ENCODE assay signal across 15 cellular contexts in genomic region chr11:870127-870413, GRCh38. TPM values are rescaled to one million over a fixed set of nuclear protein-coding genes. Genes with fewer than 3 reads are reported as not detected.
A peak's percentile ranks its signal among the peaks of the same experiment; 100 is the strongest.
DNase-seq lines count a peak whose midpoint lies in the region; ATAC-seq and TF ChIP-seq lines count a peak whose summit lies in the region.
"Had no signal": no experiment of that assay in that cellular context is flagged by ENCODE, and none has a peak within 500 bp of the region (broad histone marks: within the 10 kb centered on the region; RNA-seq: fewer than 3 reads in every experiment).

No MANE protein-coding gene starts in this region.

- peak overlapping the region; percentile 74; the same call in 1 of the 2 replicates for H3K27ac ChIP-seq in RWPE1
- no peak overlapping the region for H3K27ac ChIP-seq in lower lobe of right lung

- H3K4me1 ChIP-seq in Caco-2 (no peaks in the 10 kb centered on the region), lower lobe of right lung (no peaks in the 10 kb centered on the region)

- H3K27me3 Mint-ChIP-seq in Caco-2 (ENCODE audit: insufficient read depth, unreplicated experiment), result no peaks in the 10 kb centered on the region
- H3K27me3 Mint-ChIP-seq: activated naive CD8-positive, alpha-beta T cell treated with anti-CD3 and anti-CD28 coated beads, Interleukin-2, amount 50 U/mL, for 24 hours; IgD-negative memory B cell had no signal

- no peaks in the 10 kb centered on the region for H3K4me1 Mint-ChIP-seq in Caco-2 (ENCODE audit: low read depth, unreplicated experiment)
- H3K4me1 Mint-ChIP-seq: activated naive CD8-positive, alpha-beta T cell treated with anti-CD3 and anti-CD28 coated beads, Interleukin-2, amount 50 U/mL, for 24 hours had no signal

- H3K27ac Mint-ChIP-seq in Caco-2 (ENCODE audit: unreplicated experiment), result no peak overlapping the region
- H3K27ac Mint-ChIP-seq: activated naive CD8-positive, alpha-beta T cell treated with anti-CD3 and anti-CD28 coated beads, Interleukin-2, amount 50 U/mL, for 24 hours; IgD-negative memory B cell had no signal

- H3K36me3 ChIP-seq in Caco-2 (ENCODE audit: control insufficient read depth, insufficient read depth, low read length) (no peaks in the 10 kb centered on the region; the same call in none of the 2 replicates), lower lobe of right lung (peaks cover 33% of the 10 kb centered on the region)

- peaks cover 83% of the 10 kb centered on the region for H3K36me3 Mint-ChIP-seq in Caco-2 (ENCODE audit: insufficient read depth, unreplicated experiment)

- BruUV-seq in Caco-2 (replicated peaks; lab: Mats Ljungman, UMichigan), result no TSS peak

- H3K27me3 ChIP-seq in Caco-2 (replicated peaks; ENCODE audit: control insufficient read depth, insufficient read depth, low read length) (no peaks in the 10 kb centered on the region), lower lobe of right lung (ENCODE audit: low read depth) (no peaks in the 10 kb centered on the region)

- POLR2A ChIA-PET in Caco-2 (lab: Charles Lee), result no interaction called here
- POLR2A ChIA-PET in RWPE1 (lab: Yijun Ruan, JAX; ENCODE audit: low non-redundant PET), result no interaction called here

- peak in 1 of 2 experiments; percentile 61 for DNase-seq in Caco-2
- DNase-seq in RWPE1 (ENCODE audit: low spot score), result no peak
- peak; percentile 78 for DNase-seq in iPS-NIHi11 (ENCODE audit: low spot score)
- DNase-seq in lower lobe of right lung, result no peak
- DNase-seq in activated T-cell treated with anti-CD3 and anti-CD28 coated beads for 4 hours, result no peak
- DNase-seq: activated CD8-positive, alpha-beta memory T cell treated with anti-CD3 and anti-CD28 coated beads for 24 hours; activated naive CD8-positive, alpha-beta T cell treated with anti-CD3 and anti-CD28 coated beads, Interleukin-2, amount 50 U/mL, for 24 hours; C1 segment of cervical spinal cord; effector memory CD4-positive, alpha-beta T cell; GOT3; mucosa of descending colon; NCI-H1694 treated with DMSO at 0.1 percent for 48 hours; right cardiac atrium had no signal

- H3K9me3 Mint-ChIP-seq in Caco-2 (ENCODE audit: unreplicated experiment), result no peaks in the 10 kb centered on the region
- H3K9me3 Mint-ChIP-seq: activated naive CD8-positive, alpha-beta T cell treated with anti-CD3 and anti-CD28 coated beads, Interleukin-2, amount 50 U/mL, for 24 hours; IgD-negative memory B cell had no signal

- H3K9me3 ChIP-seq in Caco-2, result no peaks in the 10 kb centered on the region
- no peaks in the 10 kb centered on the region for H3K9me3 ChIP-seq in lower lobe of right lung
- H3K9me3 ChIP-seq: mucosa of descending colon had no signal

- no peak overlapping the region for H3K4me3 Mint-ChIP-seq in Caco-2 (ENCODE audit: unreplicated experiment)
- H3K4me3 Mint-ChIP-seq: activated naive CD8-positive, alpha-beta T cell treated with anti-CD3 and anti-CD28 coated beads, Interleukin-2, amount 50 U/mL, for 24 hours; IgD-negative memory B cell had no signal

- intact Hi-C loops in Caco-2 (cut with micrococcal nuclease; ENCODE audit: unreplicated experiment) (no loop called here), lower lobe of right lung (cut with DNase I) (no loop called here)

- ATAC-seq in lower lobe of right lung (no peak), HG03469 (IDR thresholded peaks at IDR 0.05; ENCODE audit: unreplicated experiment) (no peak)
- ATAC-seq: activated naive CD8-positive, alpha-beta T cell treated with anti-CD3 and anti-CD28 coated beads, Interleukin-2, amount 50 U/mL, for 24 hours; mucosa of descending colon had no signal

- CTCF ChIA-PET in Caco-2 (lab: Charles Lee), result interaction anchor here (0.6 to 1.4 kb wide), 5 partner anchors 15 to 181 kb away, joined by 3 to 13 read pairs (median 3); no protein-coding TSS in a partner anchor
- CTCF ChIA-PET in RWPE1 (lab: Yijun Ruan, JAX), result interaction anchor here (0.9 kb wide), 1 partner anchor 22 kb away, joined by 5 read pairs; no protein-coding TSS in a partner anchor

- TF ChIP-seq CTCF in Caco-2 (IDR thresholded peaks at IDR 0.05; ENCODE audit: insufficient read depth in 1 of 2, low read depth in 1 of 2, low read length in 1 of 2, severe bottlenecking in 1 of 2, unreplicated experiment in 1 of 2), result peak; percentile 40 to 71
- no peak for TF ChIP-seq CTCF in RWPE1 (conservative IDR thresholded peaks at IDR 0.05; ENCODE audit: low read depth)
- TF ChIP-seq CTCF in lower lobe of right lung (IDR thresholded peaks at IDR 0.05), result no peak

- H3K4me3 ChIP-seq in Caco-2 (ENCODE audit: low read depth, low read length) (no peak overlapping the region), lower lobe of right lung (no peak overlapping the region)
- H3K4me3 ChIP-seq: mucosa of descending colon had no signal

RNA-seq across cellular contexts. Expression of gene TSPAN4, which starts 27.4 kb away (rescaled TPM):
- total RNA-seq in Caco-2 (2022) (84.5 and 95.9 TPM in 2 replicates), lower lobe of right lung (140 TPM)

RNA-seq across cellular contexts. Expression of gene POLR2L, which starts 27.7 kb away (rescaled TPM):
- total RNA-seq in Caco-2 (2022) (139 and 141 TPM in 2 replicates), lower lobe of right lung (127 TPM)

RNA-seq across cellular contexts. Expression of gene CD151, which starts 37.3 kb away (rescaled TPM):
- total RNA-seq in Caco-2 (2022) (268 and 302 TPM in 2 replicates), lower lobe of right lung (387 TPM)

RNA-seq across cellular contexts. Expression of gene CHID1, which starts 40.5 kb away (rescaled TPM):
- total RNA-seq in Caco-2 (2022), result 166 and 180 TPM in 2 replicates
- total RNA-seq in lower lobe of right lung, result 65.0 TPM

RNA-seq across cellular contexts. Expression of gene CRACR2B, which starts 42.4 kb away (rescaled TPM):
- 15.4 and 16.3 TPM in 2 replicates for total RNA-seq in Caco-2 (2022)
- 43.6 TPM for total RNA-seq in lower lobe of right lung

Comparison
In these comparisons a context has a peak if more than half of its experiments do, and no peak if none do; other contexts are left out.
1. CTCF ChIP-seq: peak in Caco-2 (2 of 2); none in RWPE1 (single experiment) and lower lobe of right lung (single experiment).